22 cellular contexts compared by ENCODE assay signal in the genomic region with DNA sequence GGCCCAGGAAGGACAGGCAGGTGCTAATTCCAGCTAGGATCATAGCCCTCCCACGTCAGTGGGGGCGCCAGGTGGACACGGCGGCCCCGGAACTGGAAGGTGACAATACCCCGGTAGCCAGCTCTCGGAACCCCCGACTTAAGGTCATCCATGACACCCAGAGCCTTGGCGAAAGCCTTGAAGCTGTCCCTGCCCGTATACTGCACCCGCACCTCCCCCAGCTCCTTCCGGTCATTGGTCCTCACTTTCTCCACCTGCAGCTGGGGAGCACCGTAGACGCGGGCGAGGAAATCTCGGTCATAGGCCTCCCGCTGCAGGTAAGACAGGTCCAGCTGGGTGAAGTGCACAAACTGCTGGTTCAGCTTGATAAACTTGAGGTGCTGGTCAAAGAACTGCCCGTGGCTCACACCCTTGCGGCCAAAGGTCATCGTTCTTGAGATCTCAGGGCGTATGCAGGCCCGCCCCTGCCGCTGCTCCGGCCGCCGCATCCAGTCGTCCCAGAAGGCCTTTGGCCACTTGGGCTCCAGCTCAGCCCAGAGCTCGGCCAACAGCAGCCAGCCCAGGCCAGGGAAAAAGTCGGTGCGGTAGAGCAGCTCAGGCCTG. TPM values are rescaled to one million over a fixed set of nuclear protein-coding genes. Genes with fewer than 3 reads are reported as not detected.
DNase-seq lines count a peak whose midpoint lies in the region; ATAC-seq, FAIRE-seq and TF ChIP-seq lines count a peak whose summit lies in the region.
"Had no signal": no experiment of that assay in that cellular context is flagged by ENCODE, and none has a peak within 500 bp of the region (broad histone marks: within the 10 kb centered on the region; RNA-seq: fewer than 3 reads in every experiment).

No MANE protein-coding gene starts in this region.

- H3K27me3 ChIP-seq in GM12878 (replicated peaks in 1 of 2; ENCODE audit: control insufficient read depth in 2 of 2, insufficient read depth in 2 of 2, low read length in 1 of 2): no peaks in the 10 kb centered on the region
- no peaks in the 10 kb centered on the region for H3K27me3 ChIP-seq in colonic mucosa
- H3K27me3 ChIP-seq in neuronal stem cell (ENCODE audit: control insufficient read depth in 3 of 3, insufficient read depth in 3 of 3, low read depth in 1 of 3, low read length in 3 of 3): no peaks in the 10 kb centered on the region
- H3K27me3 ChIP-seq in transverse colon: no peaks in the 10 kb centered on the region
- H3K27me3 ChIP-seq: BE2C had no signal

- no peak overlapping the region for H3K4ac ChIP-seq in neuronal stem cell (ENCODE audit: low read length)

- no peak overlapping the region for H3K4me3 Mint-ChIP-seq in stimulated activated memory B cell treated with anti-CD40 and anti-IgM and Interleukin-4, amounts not matched to agents 10 μg/mL and 1 μg/mL and 100 μg/mL, for 72 hours
- H3K4me3 Mint-ChIP-seq in WTC11: no peak overlapping the region
- H3K4me3 Mint-ChIP-seq: CD4-positive, alpha-beta memory T cell; HFFc6 had no signal

- no TSS peak for BruUV-seq in GM12878 (replicated peaks; lab: Mats Ljungman, UMichigan)

- no peak for FAIRE-seq in GM12878 (lab: Jason Lieb, UNC)
- FAIRE-seq: A204.1, D721Med, GM18507 had no signal

- SMC1A ChIA-PET in GM12878 (lab: Charles Lee; ENCODE audit: uncharacterized antibody, unreplicated experiment): interaction anchor here (1.2 kb wide), 1 partner anchor 39 kb away, joined by 4 read pairs; no protein-coding TSS in a partner anchor

- POLR2A ChIA-PET in GM12878 (lab: Charles Lee) (interaction anchor here (1.1 kb wide), 1 partner anchor 10 kb away, joined by 3 read pairs; no protein-coding TSS in a partner anchor), WTC11 (lab: Charles Lee) (no interaction called here)

- no peak overlapping the region for H2BK15ac ChIP-seq in neuronal stem cell (ENCODE audit: low read length)

- H4K91ac ChIP-seq in neuronal stem cell (ENCODE audit: low read depth, low read length, poor library complexity): no peak overlapping the region

- peaks cover 7% of the 10 kb centered on the region for H4K20me1 ChIP-seq in GM12878 (ENCODE audit: control insufficient read depth, insufficient read depth)

- no peak overlapping the region for H3K14ac ChIP-seq in neuronal stem cell (ENCODE audit: low read length)

- CTCF ChIA-PET in GM12878 (lab: Yijun Ruan, JAX): interaction anchor here (1.1 to 1.4 kb wide), 2 partner anchors 21 to 39 kb away, joined by 3 read pairs; no protein-coding TSS in a partner anchor
- CTCF ChIA-PET in WTC11 (lab: Charles Lee): interaction anchor here (1.1 to 1.8 kb wide), 4 partner anchors 9 to 118 kb away, joined by 3 to 5 read pairs (median 4); no protein-coding TSS in a partner anchor

- H3K9me3 ChIP-seq in GM12878 (replicated peaks; ENCODE audit: control insufficient read depth, insufficient read depth, low read length) (no peaks in the 10 kb centered on the region), colonic mucosa (no peaks in the 10 kb centered on the region), neuronal stem cell (replicated peaks in 1 of 2; ENCODE audit: control insufficient read depth in 2 of 2, insufficient read depth in 1 of 2, low read depth in 1 of 2, low read length in 2 of 2) (no peaks in the 10 kb centered on the region), transverse colon (no peaks in the 10 kb centered on the region)
- H3K9me3 ChIP-seq: BE2C had no signal

- no peak overlapping the region for H3K4me3 ChIP-seq in GM12878
- H3K4me3 ChIP-seq in colonic mucosa: no peak overlapping the region
- peak overlapping the region in 1 of 2 donors; percentile 3 for H3K4me3 ChIP-seq in neuronal stem cell (ENCODE audit: low read length in 2 of 2)
- no peak overlapping the region for H3K4me3 ChIP-seq in transverse colon

- ATAC-seq in GM12878: no peak
- ATAC-seq in stimulated activated memory B cell treated with anti-CD40 and anti-IgM and Interleukin-4, amounts not matched to agents 10 μg/mL and 1 μg/mL and 100 μg/mL, for 72 hours: no peak
- ATAC-seq in WTC11: no peak

- H2AFZ ChIP-seq in GM12878 (ENCODE audit: control insufficient read depth, low read depth, low read length) (no peak overlapping the region), neuronal stem cell (ENCODE audit: low read length) (no peak overlapping the region)

- H4K8ac ChIP-seq in neuronal stem cell (ENCODE audit: low read depth, low read length): no peak overlapping the region

- no peak overlapping the region for H2BK12ac ChIP-seq in neuronal stem cell (ENCODE audit: low read length)

- peak overlapping the region; percentile 57 for H3K18ac ChIP-seq in neuronal stem cell (ENCODE audit: low read length)

- H3K4me1 ChIP-seq in GM12878 (ENCODE audit: control insufficient read depth, insufficient read depth, low read length) (no peaks in the 10 kb centered on the region), colonic mucosa (no peaks in the 10 kb centered on the region), neuronal stem cell (ENCODE audit: control insufficient read depth in 2 of 2, insufficient read depth in 1 of 2, low read depth in 1 of 2, low read length in 2 of 2) (peaks cover 7 to 8% of the 10 kb centered on the region in 2 donors), transverse colon (peaks cover 9 to 26% (median 14%) of the 10 kb centered on the region in 4 donors)
- H3K4me1 ChIP-seq: BE2C had no signal

- peak overlapping the region; percentile 14 for H2BK5ac ChIP-seq in neuronal stem cell (ENCODE audit: low read length)

- in situ Hi-C loops in GM12878 (cut with MboI): no loop called here
- in situ Hi-C loops in transverse colon (cut with MboI; ENCODE audit: low pct_ligation_motif_present in 1 of 4, low pct_unique_long_range_greater_than_20kb in 1 of 4, low sequenced_read_pairs in 3 of 4): no loop called here

- no peak overlapping the region for H2AK5ac ChIP-seq in neuronal stem cell (ENCODE audit: low read depth, low read length)

- H3K27ac Mint-ChIP-seq in stimulated activated memory B cell treated with anti-CD40 and anti-IgM and Interleukin-4, amounts not matched to agents 10 μg/mL and 1 μg/mL and 100 μg/mL, for 72 hours: peak overlapping the region; percentile 35
- H3K27ac Mint-ChIP-seq in WTC11: no peak overlapping the region; the same call in 1 of the 2 replicates
- H3K27ac Mint-ChIP-seq: CD4-positive, alpha-beta memory T cell; HFFc6 had no signal

- TF ChIP-seq POLR2A in GM12878 (IDR thresholded peaks at IDR 0.05; ENCODE audit: low read depth, low read length): peak; percentile 3; the same call in 1 of the 2 replicates
- TF ChIP-seq POLR2A in transverse colon (IDR thresholded peaks at IDR 0.05): no peak

- RAD21 ChIA-PET in GM12878 (lab: Charles Lee; ENCODE audit: unreplicated experiment): no interaction called here

- peaks cover 68% of the 10 kb centered on the region for H3K36me3 Mint-ChIP-seq in stimulated activated memory B cell treated with anti-CD40 and anti-IgM and Interleukin-4, amounts not matched to agents 10 μg/mL and 1 μg/mL and 100 μg/mL, for 72 hours
- peaks cover 32% of the 10 kb centered on the region for H3K36me3 Mint-ChIP-seq in WTC11

- TF ChIP-seq EP300 in GM12878 (IDR thresholded peaks at IDR 0.05; ENCODE audit: borderline replicate concordance in 1 of 2, control insufficient read depth in 1 of 2, low read depth in 2 of 2, low read length in 2 of 2) (no peak), transverse colon (IDR thresholded peaks at IDR 0.05; ENCODE audit: low read depth) (no peak)

- H3K4me2 ChIP-seq in GM12878 (ENCODE audit: control insufficient read depth, insufficient read depth): no peak overlapping the region
- H3K4me2 ChIP-seq in neuronal stem cell (ENCODE audit: insufficient read depth, low read length, poor library complexity, severe bottlenecking): no peak overlapping the region

- peaks cover 15 to 37% of the 10 kb centered on the region in 2 experiments for H3K36me3 ChIP-seq in GM12878 (ENCODE audit: control insufficient read depth in 2 of 2, insufficient read depth in 2 of 2, low read length in 1 of 2)
- H3K36me3 ChIP-seq in colonic mucosa: peaks cover 17% of the 10 kb centered on the region
- peaks cover 24 to 64% of the 10 kb centered on the region in 2 donors for H3K36me3 ChIP-seq in neuronal stem cell (replicated peaks in 1 of 2; ENCODE audit: control insufficient read depth in 2 of 2, insufficient read depth in 2 of 2, low read length in 2 of 2)
- H3K36me3 ChIP-seq in transverse colon: peaks cover 0 to 17% (median 8%) of the 10 kb centered on the region in 4 donors

- TF ChIP-seq CTCF in GM12878 (IDR thresholded peaks at IDR 0.05 in 2 of 3, conservative IDR thresholded peaks at IDR 0.05 in 1 of 3; ENCODE audit: control insufficient read depth in 2 of 3, extremely low read depth in 1 of 3, insufficient read depth in 1 of 3, low read depth in 3 of 3, low read length in 3 of 3) (no peak), colonic mucosa (IDR thresholded peaks at IDR 0.05) (no peak), transverse colon (IDR thresholded peaks at IDR 0.05) (no peak), WTC11 (IDR thresholded peaks at IDR 0.05) (no peak)

- DNase-seq in GM12878 (ENCODE audit: low read depth, low spot score): no peak
- DNase-seq in colonic mucosa: peak; percentile 17
- DNase-seq in neuronal stem cell (ENCODE audit: low spot score): no peak
- no peak for DNase-seq in transverse colon
- no peak for DNase-seq in EL
- DNase-seq in WTC11 (ENCODE audit: low spot score): no peak
- DNase-seq: BE2C; CD4-positive, alpha-beta memory T cell; COR-L47; DMS153; DMS79 treated with DMSO at 0.1 percent for 48 hours; GDM1; HCEC 1CT; HFFc6 had no signal

- 98% methylated on average over 28 of the region's 31 CpGs for WGBS in GM12878 (ENCODE audit: insufficient coverage, insufficient replicate concordance, low lambda C conversion rate, missing lambda C conversion rate)
- WGBS in neuronal stem cell (ENCODE audit: extremely low coverage in 2 of 2, insufficient read length in 2 of 2, insufficient replicate concordance in 1 of 2), 2 donors: no CpG with 5 or more reads among the region's 31 CpGs
- WGBS in transverse colon (ENCODE audit: low coverage in 1 of 2), 2 donors: 96% methylated on average over 27 of the region's 31 CpGs; no CpG with 5 or more reads in 1 of the 2 donors

- H3K4me1 Mint-ChIP-seq in stimulated activated memory B cell treated with anti-CD40 and anti-IgM and Interleukin-4, amounts not matched to agents 10 μg/mL and 1 μg/mL and 100 μg/mL, for 72 hours: peaks cover 75% of the 10 kb centered on the region
- peaks cover 50% of the 10 kb centered on the region for H3K4me1 Mint-ChIP-seq in WTC11

- H3K9me3 Mint-ChIP-seq in stimulated activated memory B cell treated with anti-CD40 and anti-IgM and Interleukin-4, amounts not matched to agents 10 μg/mL and 1 μg/mL and 100 μg/mL, for 72 hours: no peaks in the 10 kb centered on the region
- H3K9me3 Mint-ChIP-seq in WTC11: no peaks in the 10 kb centered on the region
- H3K9me3 Mint-ChIP-seq: CD4-positive, alpha-beta memory T cell; HFFc6 had no signal

- no peak overlapping the region for H2BK120ac ChIP-seq in neuronal stem cell (ENCODE audit: low read depth, low read length)

- peak overlapping the region; percentile 55 for H3K23ac ChIP-seq in neuronal stem cell (ENCODE audit: low read depth, low read length, poor library complexity)

- no peak overlapping the region for H3K27ac ChIP-seq in GM12878 (ENCODE audit: control insufficient read depth, insufficient read depth)
- H3K27ac ChIP-seq in colonic mucosa: no peak overlapping the region
- H3K27ac ChIP-seq in neuronal stem cell (replicated peaks; ENCODE audit: low read length): no peak overlapping the region
- no peak overlapping the region for H3K27ac ChIP-seq in transverse colon
- H3K27ac ChIP-seq: C4-2B, HL-60 had no signal

- intact Hi-C loops in GM12878 (cut with micrococcal nuclease; ENCODE audit: unreplicated experiment): no loop called here
- intact Hi-C loops in colonic mucosa (cut with DNase I): no loop called here
- intact Hi-C loops in transverse colon (cut with DNase I; ENCODE audit: low total_unique reads): no loop called here

- no peak for TF ChIP-seq RAD21 in GM12878 (IDR thresholded peaks at IDR 0.05; ENCODE audit: insufficient read depth, low read depth, low read length)

- H3K9ac ChIP-seq in GM12878 (ENCODE audit: control insufficient read depth, insufficient read depth, low read length) (no peak overlapping the region), colonic mucosa (ENCODE audit: low read depth in 2 of 2, low read length in 2 of 2) (no peak overlapping the region), neuronal stem cell (ENCODE audit: low read depth, low read length, poor library complexity) (no peak overlapping the region)

- H3K79me2 ChIP-seq in GM12878 (ENCODE audit: control insufficient read depth, insufficient read depth, low read length): peaks cover 31% of the 10 kb centered on the region

- H3K79me1 ChIP-seq in neuronal stem cell (ENCODE audit: low read depth, low read length): peaks cover 13% of the 10 kb centered on the region

- H3K27me3 Mint-ChIP-seq in stimulated activated memory B cell treated with anti-CD40 and anti-IgM and Interleukin-4, amounts not matched to agents 10 μg/mL and 1 μg/mL and 100 μg/mL, for 72 hours: no peaks in the 10 kb centered on the region
- H3K27me3 Mint-ChIP-seq in WTC11 (ENCODE audit: low read depth): no peaks in the 10 kb centered on the region
- H3K27me3 Mint-ChIP-seq: CD4-positive, alpha-beta memory T cell had no signal

RNA-seq across cellular contexts. Expression of a gene that starts 10.9 kb away (rescaled TPM):
- 148 and 157 TPM in 2 replicates for total RNA-seq in GM12878 (2013; cell fraction: nucleolus; rRNA removed)
- 44.6 and 50.7 TPM in 2 replicates for total RNA-seq in GM12878 (2014; rRNA removed)
- 32.5 and 33.6 TPM in 2 replicates for total RNA-seq in GM12878 (2014; rRNA removed; fragmentation: Illumina TruSeq; extraction: Trizol)
- total RNA-seq in GM12878 (2021): 76.4 and 82.3 TPM in 2 replicates
- polyA plus RNA-seq in GM12878 (2011; ENCODE audit: low read depth): 61.9 TPM
- polyA plus RNA-seq in GM12878 (2011; rRNA removed): 74.1 and 88.4 TPM in 2 replicates
- 118 and 136 TPM in 2 replicates for polyA plus RNA-seq in GM12878 (2011; cell fraction: cytosol; rRNA removed)
- 129 and 130 TPM in 2 replicates for polyA plus RNA-seq in GM12878 (2011; cell fraction: nucleus; rRNA removed)
- 109 and 110 TPM in 2 replicates for polyA plus RNA-seq in GM12878 (2012)
- 32.3 and 38.1 TPM in 2 replicates for polyA plus RNA-seq in GM12878 (2014; fragmentation: Illumina TruSeq; extraction: Trizol)
- polyA plus RNA-seq in GM12878 (2014; fragmentation: Nextera tagmentation; extraction: Ambion mirVana): 1 to 10 TPM; 3.1 to 7.7 TPM
- polyA plus RNA-seq in GM12878 (2014; rRNA removed): 74.7 and 90.4 TPM in 2 replicates
- polyA plus RNA-seq in GM12878 (2016; fragmentation: Nextera tagmentation; extraction: Ambion mirVana): 10 to 100 TPM; 75.2 to 85.9 TPM
- 74.1 and 128 TPM in 2 replicates for polyA minus RNA-seq in GM12878 (2011; rRNA and poly(A)+ RNA removed)
- 60.1 and 60.4 TPM in 2 replicates for polyA minus RNA-seq in GM12878 (2011; cell fraction: cytosol; rRNA and poly(A)+ RNA removed)
- polyA minus RNA-seq in GM12878 (2011; cell fraction: nucleus; rRNA and poly(A)+ RNA removed): 48.4 and 56.6 TPM in 2 replicates
- 100 to 1,000 TPM; 101 to 115 TPM for total RNA-seq in colonic mucosa
- polyA plus RNA-seq in neuronal stem cell (2013, experiment 1 of 2): 43.6 TPM
- polyA plus RNA-seq in neuronal stem cell (2013, experiment 2 of 2): 43.0 TPM
- 100 to 1,000 TPM in 3 of 4 donors, 10 to 100 TPM in 1; 98.5 to 131 (median 114) TPM for total RNA-seq in transverse colon
- total RNA-seq in WTC11 (2021): 78.4 to 93.6 TPM (median 86.3 TPM) in 3 replicates

RNA-seq across cellular contexts. Expression of a gene that starts 51.9 kb away (rescaled TPM):
- total RNA-seq in GM12878 (2013; cell fraction: nucleolus; rRNA removed): not detected in 2 replicates
- total RNA-seq in GM12878 (2014; rRNA removed) (not detected in 2 replicates), GM12878 (2014; rRNA removed; fragmentation: Illumina TruSeq; extraction: Trizol) (not detected in 2 replicates), GM12878 (2021) (not detected in 2 replicates), colonic mucosa (not detected), transverse colon (not detected), WTC11 (2021) (not detected in 3 replicates)
- polyA plus RNA-seq in GM12878 (2011; ENCODE audit: low read depth): not detected
- polyA plus RNA-seq in GM12878 (2011; rRNA removed) (not detected in 2 replicates), GM12878 (2014; fragmentation: Illumina TruSeq; extraction: Trizol) (not detected in 2 replicates), GM12878 (2014; fragmentation: Nextera tagmentation; extraction: Ambion mirVana) (not detected), GM12878 (2014; rRNA removed) (not detected in 2 replicates), GM12878 (2016; fragmentation: Nextera tagmentation; extraction: Ambion mirVana) (not detected)
- not detected in 2 replicates for polyA plus RNA-seq in GM12878 (2011; cell fraction: cytosol; rRNA removed)
- not detected in 2 replicates for polyA plus RNA-seq in GM12878 (2011; cell fraction: nucleus; rRNA removed)
- polyA plus RNA-seq in GM12878 (2012): not detected in 2 replicates
- polyA minus RNA-seq in GM12878 (2011; rRNA and poly(A)+ RNA removed): not detected in 2 replicates
- polyA minus RNA-seq in GM12878 (2011; cell fraction: cytosol; rRNA and poly(A)+ RNA removed): not detected in 2 replicates
- not detected in 2 replicates for polyA minus RNA-seq in GM12878 (2011; cell fraction: nucleus; rRNA and poly(A)+ RNA removed)
- not detected for polyA plus RNA-seq in neuronal stem cell (2013, experiment 1 of 2)
- polyA plus RNA-seq in neuronal stem cell (2013, experiment 2 of 2): not detected
- total RNA-seq: CD4-positive, alpha-beta memory T cell; H4; HFFc6 had no signal
- polyA plus RNA-seq: AG04450; CD4-positive, alpha-beta memory T cell had no signal
